Comparison of ENCODE assay signal across 8 cellular contexts in genomic region chr9:32385135-32385884, GRCh38. TPM values are rescaled to one million over a fixed set of nuclear protein-coding genes. Genes with fewer than 3 reads are reported as not detected.
A peak's percentile ranks its signal among the peaks of the same experiment; 100 is the strongest.
DNase-seq lines count a peak whose midpoint lies in the region; ATAC-seq and TF ChIP-seq lines count a peak whose summit lies in the region.

No MANE protein-coding gene starts in this region.

- H3K27ac ChIP-seq in Panc1 (ENCODE audit: low read length), result peak overlapping the region; percentile 89

- POLR2A ChIA-PET in Panc1 (lab: Charles Lee), result interaction anchor here (0.6 to 1.2 kb wide), 3 partner anchors 13 to 165 kb away, joined by 3 to 10 read pairs (median 4); no protein-coding TSS in a partner anchor

- no peak for ATAC-seq in Panc1
- ATAC-seq in HG02852 (IDR thresholded peaks at IDR 0.05; ENCODE audit: unreplicated experiment), result no peak
- ATAC-seq in GM19467 (IDR thresholded peaks at IDR 0.05; ENCODE audit: unreplicated experiment), result no peak

- H3K9me3 ChIP-seq in Panc1 (ENCODE audit: control insufficient read depth, insufficient read depth, low read depth, low read length), result no peaks in the 10 kb centered on the region

- CTCF ChIA-PET in Panc1 (lab: Charles Lee), result interaction anchor here (1.3 kb wide), 1 partner anchor 187 kb away, joined by 3 read pairs; no protein-coding TSS in a partner anchor

- intact Hi-C loops in Panc1 (cut with micrococcal nuclease; ENCODE audit: unreplicated experiment), result no loop called here

- no peak for TF ChIP-seq CTCF in GM06990 (IDR thresholded peaks at IDR 0.05; ENCODE audit: insufficient read depth, low read length, poor library complexity, severe bottlenecking)
- TF ChIP-seq CTCF in Panc1 (IDR thresholded peaks at IDR 0.05), result no peak
- no peak for TF ChIP-seq CTCF in epithelial cell of proximal tubule (conservative IDR thresholded peaks at IDR 0.05; ENCODE audit: low read depth, low read length)

- H3K27me3 ChIP-seq in GM06990 (replicated peaks; ENCODE audit: control insufficient read depth, insufficient read depth, low read length), result no peaks in the 10 kb centered on the region; the same call in 1 of the 2 replicates
- peaks cover 4% of the 10 kb centered on the region; the same call in 1 of the 2 replicates for H3K27me3 ChIP-seq in Panc1 (ENCODE audit: control insufficient read depth, insufficient read depth, low read length)

- no TSS peak for BruUV-seq in Panc1 (replicated peaks; lab: Mats Ljungman, UMichigan)

- H3K36me3 ChIP-seq in GM06990 (ENCODE audit: control insufficient read depth, insufficient read depth, low read length), result no peaks in the 10 kb centered on the region
- no peaks in the 10 kb centered on the region for H3K36me3 ChIP-seq in Panc1 (ENCODE audit: control insufficient read depth, insufficient read depth, low read length)

- H3K4me3 ChIP-seq in GM06990 (replicated peaks; ENCODE audit: low read depth, low read length) (peak overlapping the region; percentile 86), Panc1 (ENCODE audit: low read depth in 2 of 2, low read length in 2 of 2) (peak overlapping the region; percentile 83 to 95), epithelial cell of proximal tubule (ENCODE audit: low read depth, low read length) (peak overlapping the region; percentile 96)

- in situ Hi-C loops in Panc1 (cut with HindIII; ENCODE audit: low pct_unique_long_range_greater_than_20kb, low sequenced_read_pairs), result no loop called here

- DNase-seq in GM06990 (ENCODE audit: extremely low read depth, insufficient read length), result no peak
- DNase-seq in Panc1 (ENCODE audit: low read depth, low spot score), result no peak
- no peak for DNase-seq in epithelial cell of proximal tubule (ENCODE audit: low read depth)
- DNase-seq in pons (ENCODE audit: low spot score), result peak; percentile 15
- no peak for DNase-seq in NCI-H1930 (lab: John Stamatoyannopoulos, UW)
- DNase-seq in LoVo (ENCODE audit: low spot score), result no peak

- H3K4me1 ChIP-seq in Panc1 (ENCODE audit: control insufficient read depth, insufficient read depth, low read length), result peaks cover 18% of the 10 kb centered on the region

RNA-seq across cellular contexts. Expression of gene ACO1, which starts 0.9 kb away (rescaled TPM):
- 49.3 TPM for total RNA-seq in Panc1 (2021; ENCODE audit: unreplicated experiment)
- 32.1 TPM for polyA plus RNA-seq in Panc1 (2012; ENCODE audit: insufficient read length)
- total RNA-seq in epithelial cell of proximal tubule, result 41.2 and 66.8 TPM in 2 replicates
